Comparison of ENCODE assay signal across 8 cellular contexts in the genomic region with DNA sequence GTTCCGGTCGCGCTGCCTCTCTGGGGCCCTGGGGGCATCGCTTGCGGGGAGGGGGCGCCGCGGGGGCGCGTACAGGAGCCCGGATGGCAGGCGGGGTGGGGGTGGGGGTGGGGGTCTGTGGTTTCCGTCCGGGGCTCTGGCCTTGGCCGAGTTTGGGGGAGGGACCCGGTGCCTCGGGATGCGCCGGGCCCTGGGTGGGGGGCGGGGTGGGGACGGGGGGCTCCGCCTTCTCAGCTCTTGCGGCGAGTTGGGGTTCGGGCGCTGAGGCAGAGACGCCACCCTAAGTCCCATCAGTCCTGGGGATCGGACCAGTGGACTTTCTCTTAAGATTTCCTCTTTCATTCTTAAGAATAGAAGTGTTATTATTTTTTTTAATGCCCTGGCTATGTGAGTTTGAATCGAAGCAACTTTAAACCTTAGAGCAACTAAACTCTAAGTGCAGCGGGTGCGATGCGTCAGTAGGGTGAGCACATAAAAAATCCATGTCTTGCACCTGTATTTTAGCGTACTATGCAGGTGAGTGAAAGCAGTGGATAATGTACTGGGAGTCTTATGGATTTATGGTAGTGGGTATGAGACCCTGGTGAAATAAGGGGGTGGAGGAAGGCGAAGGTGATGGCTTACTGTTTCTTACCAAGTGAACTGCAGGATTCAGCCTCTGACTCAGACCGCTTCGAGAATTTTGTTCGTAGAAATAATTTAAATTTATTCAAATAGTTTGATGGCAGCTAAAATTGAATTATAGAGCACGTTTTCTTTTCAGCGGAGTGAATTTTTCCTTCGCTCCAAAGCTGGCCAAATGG. TPM values are rescaled to one million over a fixed set of nuclear protein-coding genes. Genes with fewer than 3 reads are reported as not detected.
DNase-seq lines count a peak whose midpoint lies in the region; ATAC-seq, FAIRE-seq and TF ChIP-seq lines count a peak whose summit lies in the region.

No MANE protein-coding gene starts in this region.

- H3K27me3 ChIP-seq in HUES6 (ENCODE audit: control insufficient read depth, insufficient read depth, low read length), result no peaks in the 10 kb centered on the region
- no peaks in the 10 kb centered on the region for H3K27me3 ChIP-seq in duodenal mucosa (ENCODE audit: control insufficient read depth in 1 of 2, insufficient read depth in 2 of 2, low read length in 2 of 2)
- no peaks in the 10 kb centered on the region for H3K27me3 ChIP-seq in lower lobe of right lung (ENCODE audit: low read depth)

- H3K27ac ChIP-seq in A549, result peak overlapping the region; percentile 98 to 100
- H3K27ac ChIP-seq in HUES6 (ENCODE audit: low read depth, low read length), result peak overlapping the region; percentile 98
- H3K27ac ChIP-seq in duodenal mucosa (ENCODE audit: low read depth, low read length), result peak overlapping the region; percentile 99
- peak overlapping the region; percentile 95 for H3K27ac ChIP-seq in lower lobe of right lung

- no peak for TF ChIP-seq RAD21 in A549 (conservative IDR thresholded peaks at IDR 0.05 in 1 of 2, IDR thresholded peaks at IDR 0.05 in 1 of 2)

- H3K9ac ChIP-seq in HUES6 (ENCODE audit: low read length) (peak overlapping the region; percentile 100), duodenal mucosa (ENCODE audit: low read depth in 1 of 2, low read length in 2 of 2) (peak overlapping the region; percentile 52 to 95)

- H3K9me3 ChIP-seq in A549 (no peaks in the 10 kb centered on the region), HUES6 (ENCODE audit: control insufficient read depth, insufficient read depth, low read depth, low read length) (no peaks in the 10 kb centered on the region), duodenal mucosa (ENCODE audit: control insufficient read depth in 1 of 2, low read length in 2 of 2) (no peaks in the 10 kb centered on the region), lower lobe of right lung (no peaks in the 10 kb centered on the region)

- H3K4me1 ChIP-seq in A549 (peaks cover 28% of the 10 kb centered on the region), HUES6 (ENCODE audit: control insufficient read depth, insufficient read depth, low read length) (peaks cover 32% of the 10 kb centered on the region), duodenal mucosa (ENCODE audit: control insufficient read depth in 1 of 2, insufficient read depth in 2 of 2, low read length in 2 of 2) (peaks cover 34 to 43% of the 10 kb centered on the region in 2 donors), lower lobe of right lung (peaks cover 39% of the 10 kb centered on the region)

- no peak for TF ChIP-seq CTCF in A549 (IDR thresholded peaks at IDR 0.05)
- TF ChIP-seq CTCF in lower lobe of right lung (IDR thresholded peaks at IDR 0.05), result no peak

- H3K4me3 ChIP-seq in A549, result peak overlapping the region; percentile 95
- peak overlapping the region; percentile 88 for H3K4me3 ChIP-seq in HUES6 (ENCODE audit: low read depth, low read length)
- H3K4me3 ChIP-seq in duodenal mucosa (ENCODE audit: low read depth in 1 of 2, low read length in 2 of 2), result peak overlapping the region; percentile 88 to 99
- H3K4me3 ChIP-seq in lower lobe of right lung, result peak overlapping the region; percentile 67

- H3K4me2 ChIP-seq in A549, result peak overlapping the region; percentile 89

- intact Hi-C loops in lower lobe of right lung (cut with DNase I), result no loop called here

- TF ChIP-seq POLR2A in A549 (IDR thresholded peaks at IDR 0.05; ENCODE audit: low read length), result no peak

- H3K36me3 ChIP-seq in HUES6 (ENCODE audit: control insufficient read depth, insufficient read depth, low read length) (no peaks in the 10 kb centered on the region), duodenal mucosa (ENCODE audit: control insufficient read depth in 1 of 2, insufficient read depth in 2 of 2, low read length in 2 of 2) (no peaks in the 10 kb centered on the region), lower lobe of right lung (no peaks in the 10 kb centered on the region)

- POLR2A ChIA-PET in A549 (lab: Yijun Ruan, JAX), result interaction anchor here (0.7 to 3.5 kb wide), 21 partner anchors 9 to 615 kb away, joined by 3 to 35 read pairs (median 4); no protein-coding TSS in a partner anchor

- TF ChIP-seq EP300 in A549 (IDR thresholded peaks at IDR 0.05), result no peak

- DNase-seq in A549 (ENCODE audit: low read depth in 1 of 2, low spot score in 1 of 2), result peak in 1 of 2 experiments; percentile 33
- DNase-seq in lower lobe of right lung, result peak; percentile 53
- peak; percentile 11 to 14 for DNase-seq in stimulated activated CD8-positive, alpha-beta memory T cell treated with anti-CD3 and anti-CD28 coated beads, Interleukin-7, amount 100 ng/mL, for 48 hours (ENCODE audit: extremely low read depth in 1 of 2, low read depth in 1 of 2)

- under 1% methylated on average over 26 of the region's 40 CpGs for WGBS in A549 (ENCODE audit: missing lambda C conversion rate)

- FAIRE-seq in A549 (lab: Jason Lieb, UNC), result no peak

- ATAC-seq in A549, result peak; percentile 29 to 56
- peak; percentile 29 for ATAC-seq in GM18511 (IDR thresholded peaks at IDR 0.05; ENCODE audit: unreplicated experiment)
- peak; percentile 6 to 25 for ATAC-seq in activated CD4-positive, CD25-positive, alpha-beta regulatory T cell treated with anti-CD3 and anti-CD28 coated beads, Interleukin-2, amount 50 U/mL, for 24 hours
- ATAC-seq in lower lobe of right lung, result peak; percentile 21 to 31
- no peak for ATAC-seq in GM21360 (IDR thresholded peaks at IDR 0.05; ENCODE audit: unreplicated experiment)

- CTCF ChIA-PET in A549 (lab: Yijun Ruan, JAX), result interaction anchor here (3.0 kb wide), 1 partner anchor 620 kb away, joined by 10 read pairs; no protein-coding TSS in a partner anchor

TF ChIP-seq in A549, 52 proteins besides CTCF, POLR2A, EP300 and RAD21:
- no peak for TF ChIP-seq HDAC2 (IDR thresholded peaks at IDR 0.05)
- TF ChIP-seq, protein P1, sequence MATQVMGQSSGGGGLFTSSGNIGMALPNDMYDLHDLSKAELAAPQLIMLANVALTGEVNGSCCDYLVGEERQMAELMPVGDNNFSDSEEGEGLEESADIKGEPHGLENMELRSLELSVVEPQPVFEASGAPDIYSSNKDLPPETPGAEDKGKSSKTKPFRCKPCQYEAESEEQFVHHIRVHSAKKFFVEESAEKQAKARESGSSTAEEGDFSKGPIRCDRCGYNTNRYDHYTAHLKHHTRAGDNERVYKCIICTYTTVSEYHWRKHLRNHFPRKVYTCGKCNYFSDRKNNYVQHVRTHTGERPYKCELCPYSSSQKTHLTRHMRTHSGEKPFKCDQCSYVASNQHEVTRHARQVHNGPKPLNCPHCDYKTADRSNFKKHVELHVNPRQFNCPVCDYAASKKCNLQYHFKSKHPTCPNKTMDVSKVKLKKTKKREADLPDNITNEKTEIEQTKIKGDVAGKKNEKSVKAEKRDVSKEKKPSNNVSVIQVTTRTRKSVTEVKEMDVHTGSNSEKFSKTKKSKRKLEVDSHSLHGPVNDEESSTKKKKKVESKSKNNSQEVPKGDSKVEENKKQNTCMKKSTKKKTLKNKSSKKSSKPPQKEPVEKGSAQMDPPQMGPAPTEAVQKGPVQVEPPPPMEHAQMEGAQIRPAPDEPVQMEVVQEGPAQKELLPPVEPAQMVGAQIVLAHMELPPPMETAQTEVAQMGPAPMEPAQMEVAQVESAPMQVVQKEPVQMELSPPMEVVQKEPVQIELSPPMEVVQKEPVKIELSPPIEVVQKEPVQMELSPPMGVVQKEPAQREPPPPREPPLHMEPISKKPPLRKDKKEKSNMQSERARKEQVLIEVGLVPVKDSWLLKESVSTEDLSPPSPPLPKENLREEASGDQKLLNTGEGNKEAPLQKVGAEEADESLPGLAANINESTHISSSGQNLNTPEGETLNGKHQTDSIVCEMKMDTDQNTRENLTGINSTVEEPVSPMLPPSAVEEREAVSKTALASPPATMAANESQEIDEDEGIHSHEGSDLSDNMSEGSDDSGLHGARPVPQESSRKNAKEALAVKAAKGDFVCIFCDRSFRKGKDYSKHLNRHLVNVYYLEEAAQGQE (IDR thresholded peaks at IDR 0.05), result no peak
- TF ChIP-seq, protein P2, sequence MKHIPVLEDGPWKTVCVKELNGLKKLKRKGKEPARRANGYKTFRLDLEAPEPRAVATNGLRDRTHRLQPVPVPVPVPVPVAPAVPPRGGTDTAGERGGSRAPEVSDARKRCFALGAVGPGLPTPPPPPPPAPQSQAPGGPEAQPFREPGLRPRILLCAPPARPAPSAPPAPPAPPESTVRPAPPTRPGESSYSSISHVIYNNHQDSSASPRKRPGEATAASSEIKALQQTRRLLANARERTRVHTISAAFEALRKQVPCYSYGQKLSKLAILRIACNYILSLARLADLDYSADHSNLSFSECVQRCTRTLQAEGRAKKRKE (CRISPR knock-in tag; IDR thresholded peaks at IDR 0.05; ENCODE audit: low read depth), result no peak
- TF ChIP-seq, protein P3, sequence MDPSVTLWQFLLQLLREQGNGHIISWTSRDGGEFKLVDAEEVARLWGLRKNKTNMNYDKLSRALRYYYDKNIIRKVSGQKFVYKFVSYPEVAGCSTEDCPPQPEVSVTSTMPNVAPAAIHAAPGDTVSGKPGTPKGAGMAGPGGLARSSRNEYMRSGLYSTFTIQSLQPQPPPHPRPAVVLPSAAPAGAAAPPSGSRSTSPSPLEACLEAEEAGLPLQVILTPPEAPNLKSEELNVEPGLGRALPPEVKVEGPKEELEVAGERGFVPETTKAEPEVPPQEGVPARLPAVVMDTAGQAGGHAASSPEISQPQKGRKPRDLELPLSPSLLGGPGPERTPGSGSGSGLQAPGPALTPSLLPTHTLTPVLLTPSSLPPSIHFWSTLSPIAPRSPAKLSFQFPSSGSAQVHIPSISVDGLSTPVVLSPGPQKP (IDR thresholded peaks at IDR 0.05; ENCODE audit: low read depth, low read length), result no peak
- TF ChIP-seq ZSCAN20 (CRISPR knock-in tag; IDR thresholded peaks at IDR 0.05), result no peak
- no peak for TF ChIP-seq MYC (IDR thresholded peaks at IDR 0.05; ENCODE audit: borderline replicate concordance, low read length)
- TF ChIP-seq ZNF302 (CRISPR knock-in tag; IDR thresholded peaks at IDR 0.05), result no peak
- TF ChIP-seq NR3C1 (IDR thresholded peaks at IDR 0.05), result no peak
- TF ChIP-seq PHF8 (IDR thresholded peaks at IDR 0.05; ENCODE audit: borderline replicate concordance, low read depth), result no peak
- TF ChIP-seq TP53 (CRISPR knock-in tag; IDR thresholded peaks at IDR 0.05), result no peak
- no peak for TF ChIP-seq GATA3 (IDR thresholded peaks at IDR 0.05; ENCODE audit: borderline replicate concordance)
- TF ChIP-seq MAFK (IDR thresholded peaks at IDR 0.05; ENCODE audit: partially characterized antibody), result no peak

RNA-seq across cellular contexts. Expression of a gene that starts 0.8 kb away (rescaled TPM):
- 242 and 389 TPM in 2 replicates for polyA plus RNA-seq in A549 (2011; rRNA removed)
- polyA plus RNA-seq in A549 (2012; cell fraction: cytosol; rRNA removed), result 151 and 188 TPM in 2 replicates
- polyA plus RNA-seq in A549 (2012; cell fraction: nucleus; rRNA removed), result 238 and 510 TPM in 2 replicates
- 137 to 149 TPM (median 147 TPM) in 3 replicates for polyA plus RNA-seq in A549 (2017; fragmentation: RNase III; extraction: RNeasy Plus Mini Kit Qiagen cat#74134 plus additional on column Dnase treatment)
- polyA minus RNA-seq in A549 (2011; rRNA and poly(A)+ RNA removed), result 1,149 and 1,680 TPM in 2 replicates
- total RNA-seq in lower lobe of right lung, result 332 TPM
